Comparison of ENCODE assay signal across 8 cellular contexts in the genomic region with DNA sequence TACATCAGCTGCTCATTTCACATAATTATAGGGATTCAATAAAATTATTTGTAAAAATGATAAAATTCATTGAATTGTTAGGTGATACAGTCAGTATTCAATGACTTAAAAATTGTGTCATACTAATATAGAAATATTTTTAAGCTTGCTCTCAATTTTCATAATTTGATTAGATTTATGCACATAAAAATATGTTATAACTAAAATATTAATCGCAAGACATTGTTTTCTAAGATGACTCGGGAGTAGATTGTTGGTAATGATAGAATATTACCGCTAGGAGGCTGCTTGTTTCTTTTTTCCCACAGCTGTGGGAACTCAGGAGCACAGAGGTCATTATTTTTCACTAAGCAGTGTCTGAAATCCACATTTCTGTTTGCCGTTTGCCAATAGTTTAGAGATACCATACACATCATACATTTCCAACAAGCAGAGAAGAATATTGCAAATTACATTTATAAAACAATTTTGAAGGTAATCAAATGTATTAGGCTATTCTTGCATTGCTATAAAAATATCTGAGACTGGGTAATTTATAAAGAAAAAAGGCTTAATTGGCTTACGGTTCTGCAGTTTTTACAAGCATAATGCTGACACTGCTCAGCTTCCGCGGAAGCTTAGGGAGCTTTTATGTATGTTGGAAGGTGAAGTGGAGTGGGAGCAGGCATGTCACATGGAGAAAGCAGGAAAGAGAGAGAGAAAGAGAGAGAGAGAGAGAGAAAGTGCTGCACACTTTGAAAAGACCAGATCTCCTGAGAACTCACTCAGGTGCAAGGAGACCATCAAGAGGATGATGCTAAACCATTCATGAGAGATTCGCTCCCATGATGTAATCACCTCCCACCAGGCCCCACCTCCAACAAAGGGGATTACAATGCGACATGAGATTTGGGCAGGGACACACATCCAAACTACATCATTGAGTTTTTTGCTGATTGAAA. TPM values are rescaled to one million over a fixed set of nuclear protein-coding genes. Genes with fewer than 3 reads are reported as not detected.
DNase-seq lines count a peak whose midpoint lies in the region; FAIRE-seq and TF ChIP-seq lines count a peak whose summit lies in the region.

No MANE protein-coding gene starts in this region.

- TF ChIP-seq EP300 in H1 (IDR thresholded peaks at IDR 0.05; ENCODE audit: borderline replicate concordance in 1 of 2, low read depth in 2 of 2, low read length in 2 of 2), result no peak

- H3K4me2 ChIP-seq in H1 (ENCODE audit: insufficient read depth in 1 of 2, low read depth in 2 of 2, low read length in 2 of 2) (no peak overlapping the region), skeletal muscle satellite cell (ENCODE audit: low read length) (peak overlapping the region; percentile 72)

- intact Hi-C loops in posterior cingulate gyrus (cut with DNase I), result loop anchor here (2.0 kb wide), 1 partner anchor 389 kb away; no protein-coding TSS in a partner anchor

- no peaks in the 10 kb centered on the region for H4K20me1 ChIP-seq in H1 (replicated peaks in 1 of 2; ENCODE audit: control insufficient read depth in 1 of 2, insufficient read depth in 2 of 2, low read length in 2 of 2)

- H4K91ac ChIP-seq in H1 (replicated peaks; ENCODE audit: insufficient read length, low read length), result no peak overlapping the region

- H3K9me3 ChIP-seq in H1 (ENCODE audit: insufficient read depth in 2 of 2, low read depth in 1 of 2, low read length in 1 of 2), result no peaks in the 10 kb centered on the region
- H3K9me3 ChIP-seq in skeletal muscle satellite cell (replicated peaks; ENCODE audit: low read length), result no peaks in the 10 kb centered on the region

- no peaks in the 10 kb centered on the region for H3K79me1 ChIP-seq in H1 (ENCODE audit: low read depth, low read length)

- no peak for TF ChIP-seq POLR2A in H1 (IDR thresholded peaks at IDR 0.05; ENCODE audit: control extremely low read depth in 1 of 2, low read depth in 2 of 2, low read length in 2 of 2)

- H3K4me1 ChIP-seq in H1 (replicated peaks in 1 of 4; ENCODE audit: control insufficient read depth in 3 of 4, insufficient read depth in 4 of 4, low read length in 3 of 4) (peaks cover 0 to 4% (median 0%) of the 10 kb centered on the region in 4 experiments; a peak in 1 of 7 replicates), skeletal muscle satellite cell (ENCODE audit: control insufficient read depth, insufficient read depth, low read length) (no peaks in the 10 kb centered on the region)

- CTCF ChIA-PET in H1 (lab: Charles Lee; ENCODE audit: partially characterized antibody), result interaction anchor here (0.6 to 15.3 kb wide), 50 partner anchors 9 to 401 kb away, joined by 3 to 278 read pairs (median 5); a partner anchor contains a TSS

- H3K9ac ChIP-seq in H1 (replicated peaks in 1 of 4; ENCODE audit: extremely low read depth in 1 of 4, low read depth in 3 of 4, low read length in 3 of 4), result no peak overlapping the region
- H3K9ac ChIP-seq in skeletal muscle satellite cell (ENCODE audit: low read depth, low read length), result peak overlapping the region; percentile 19

- no peak overlapping the region for H4K8ac ChIP-seq in H1 (ENCODE audit: extremely low read depth, insufficient read depth, low read length)

- no peaks in the 10 kb centered on the region for H3K36me3 ChIP-seq in H1 (ENCODE audit: control insufficient read depth in 2 of 4, insufficient read depth in 4 of 4, low read length in 3 of 4)
- no peaks in the 10 kb centered on the region for H3K36me3 ChIP-seq in skeletal muscle satellite cell (ENCODE audit: insufficient read depth, low read length)
- H3K36me3 ChIP-seq in H7 (replicated peaks; ENCODE audit: control insufficient read depth, insufficient read depth, low read length), result no peaks in the 10 kb centered on the region

- H3K14ac ChIP-seq in H1 (ENCODE audit: insufficient read length), result no peak overlapping the region

- H2BK15ac ChIP-seq in H1 (ENCODE audit: low read length), result no peak overlapping the region

- TF ChIP-seq RAD21 in H1 (IDR thresholded peaks at IDR 0.05 in 1 of 2, conservative IDR thresholded peaks at IDR 0.05 in 1 of 2; ENCODE audit: low read depth in 2 of 2, low read length in 2 of 2), result peak; percentile 29 to 35

- H3K4me3 ChIP-seq in H1 (ENCODE audit: extremely low read depth in 1 of 4, insufficient read depth in 2 of 4, low read depth in 3 of 4, low read length in 4 of 4), result no peak overlapping the region
- H3K4me3 ChIP-seq in skeletal muscle satellite cell (ENCODE audit: low read length), result no peak overlapping the region
- H3K4me3 ChIP-seq in H7 (ENCODE audit: insufficient read depth, low read depth, low read length), result no peak overlapping the region

- H3K79me2 ChIP-seq in H1 (ENCODE audit: control insufficient read depth in 1 of 2, insufficient read depth in 2 of 2, low read length in 2 of 2), result no peaks in the 10 kb centered on the region

- no peak overlapping the region for H3K18ac ChIP-seq in H1 (ENCODE audit: extremely low read depth, low read length)

- H3K27ac ChIP-seq in H1 (ENCODE audit: low read depth, low read length), result no peak overlapping the region

- H3K56ac ChIP-seq in H1 (replicated peaks; ENCODE audit: insufficient read length, low read depth, low read length), result no peak overlapping the region

- peak; percentile 54 for DNase-seq in DMS53 treated with DMSO at 0.1 percent for 48 hours (lab: John Stamatoyannopoulos, UW; ENCODE audit: unreplicated experiment)
- DNase-seq in Kasumi-1 (lab: John Stamatoyannopoulos, UW), result peak; percentile 51 to 62
- peak; percentile 33 for DNase-seq in T-helper 9 cell
- no peak for DNase-seq in H1 (ENCODE audit: low read depth in 1 of 2, low spot score in 2 of 2)
- no peak for DNase-seq in Ammon's horn (ENCODE audit: low spot score)
- DNase-seq in H7, result no peak
- no peak for DNase-seq in posterior cingulate gyrus

- no peak overlapping the region for H3K4ac ChIP-seq in H1 (replicated peaks; ENCODE audit: insufficient read length, low read depth, low read length)

- TF ChIP-seq CTCF in H1 (IDR thresholded peaks at IDR 0.05; ENCODE audit: control extremely low read depth in 1 of 3, insufficient read depth in 1 of 3, low read depth in 1 of 3, low read length in 3 of 3), result peak in 2 of 3 experiments; percentile 26 to 38; a peak in 2 of 4 replicates

- H2AFZ ChIP-seq in H1 (ENCODE audit: low read length), result no peak overlapping the region

- no peak overlapping the region for H3K23ac ChIP-seq in H1 (ENCODE audit: insufficient read length)

- H3K27me3 ChIP-seq in H1 (replicated peaks in 1 of 4; ENCODE audit: control insufficient read depth in 3 of 4, extremely low read depth in 1 of 4, insufficient read depth in 3 of 4, low read length in 3 of 4) (no peaks in the 10 kb centered on the region), skeletal muscle satellite cell (ENCODE audit: control insufficient read depth, insufficient read depth, low read length) (no peaks in the 10 kb centered on the region), H7 (ENCODE audit: control insufficient read depth, insufficient read depth, low read length) (no peaks in the 10 kb centered on the region)

- no peak overlapping the region for H2BK120ac ChIP-seq in H1 (replicated peaks; ENCODE audit: low read depth, low read length)

- no peak for FAIRE-seq in H1 (lab: Jason Lieb, UNC)

- H3K23me2 ChIP-seq in H1 (ENCODE audit: low read depth, low read length), result no peaks in the 10 kb centered on the region

- WGBS in H1 (ENCODE audit: extremely low coverage in 1 of 2, insufficient coverage in 1 of 2, insufficient read length in 1 of 2, insufficient replicate concordance in 2 of 2, low coverage in 1 of 2, low lambda C conversion rate in 2 of 2, missing lambda C conversion rate in 1 of 2), 2 experiments, result 73% methylated on average over 9 of the region's 9 CpGs; no CpG with 5 or more reads in 1 of the 2 experiments

- POLR2A ChIA-PET in H1 (lab: Charles Lee; ENCODE audit: partially characterized antibody), result interaction anchor here (1.5 kb wide), 1 partner anchor 155 kb away, joined by 7 read pairs; no protein-coding TSS in a partner anchor

- no peak overlapping the region for H2BK5ac ChIP-seq in H1 (ENCODE audit: low read depth, low read length)

- H2BK20ac ChIP-seq in H1 (ENCODE audit: low read length), result no peak overlapping the region

- no peak overlapping the region for H2AK5ac ChIP-seq in H1 (ENCODE audit: low read depth, low read length)

- no peak overlapping the region for H2BK12ac ChIP-seq in H1 (ENCODE audit: low read depth, low read length)

- no peak overlapping the region for H4K5ac ChIP-seq in H1 (ENCODE audit: insufficient read length, low read depth, low read length)

TF ChIP-seq in H1, 55 proteins besides CTCF, POLR2A, EP300 and RAD21 (continues in another document):
- TF ChIP-seq SP4 (IDR thresholded peaks at IDR 0.05; ENCODE audit: low read length) (no peak), SIRT6 (IDR thresholded peaks at IDR 0.05; ENCODE audit: low read length) (no peak), POU5F1 (IDR thresholded peaks at IDR 0.05; ENCODE audit: low read depth, low read length) (no peak), TAF1 (IDR thresholded peaks at IDR 0.05; ENCODE audit: low read depth, low read length) (no peak), JUN (IDR thresholded peaks at IDR 0.05; ENCODE audit: low read depth, low read length) (no peak), GABPA (IDR thresholded peaks at IDR 0.05; ENCODE audit: borderline replicate concordance, insufficient read depth, low read length) (no peak)

RNA-seq across cellular contexts. Expression of a gene that starts 9.2 kb away (rescaled TPM):
- not detected in 2 replicates for total RNA-seq in H1 (2021; fragmentation: NEBNext Ultra II Directional; extraction: Animal tissue kit (Norgen Biotek cat#: 25700))
- polyA plus RNA-seq in H1 (2011; rRNA removed), result not detected in 2 replicates
- not detected for polyA plus RNA-seq in H1 (2011; cell fraction: cytosol; rRNA removed)
- not detected for polyA plus RNA-seq in H1 (2011; cell fraction: nucleus; rRNA removed)
- polyA plus RNA-seq in H1 (2012, experiment 1 of 2), result not detected in 4 replicates
- not detected for polyA plus RNA-seq in H1 (2012, experiment 2 of 2)
- polyA plus RNA-seq in H1 (2013, experiment 1 of 2), result not detected
- not detected for polyA plus RNA-seq in H1 (2013, experiment 2 of 2)
- polyA minus RNA-seq in H1 (2011; rRNA and poly(A)+ RNA removed), result not detected in 2 replicates
- not detected for polyA minus RNA-seq in H1 (2011; cell fraction: cytosol; rRNA and poly(A)+ RNA removed)
- polyA minus RNA-seq in H1 (2011; cell fraction: nucleus; rRNA and poly(A)+ RNA removed), result not detected
- total RNA-seq in skeletal muscle satellite cell (2012; rRNA removed), result not detected in 2 replicates
- total RNA-seq in H7 (2014; rRNA removed; shearing (Covaris generic)), result not detected in 2 replicates

RNA-seq across cellular contexts. Expression of a gene that starts 18.6 kb away (rescaled TPM):
- total RNA-seq in H1 (2021; fragmentation: NEBNext Ultra II Directional; extraction: Animal tissue kit (Norgen Biotek cat#: 25700)), result not detected in 2 replicates
- polyA plus RNA-seq in H1 (2011; rRNA removed), result not detected in 2 replicates
- polyA plus RNA-seq in H1 (2011; cell fraction: cytosol; rRNA removed), result not detected
- polyA plus RNA-seq in H1 (2011; cell fraction: nucleus; rRNA removed), result not detected
- polyA plus RNA-seq in H1 (2012, experiment 1 of 2), result not detected in 4 replicates
- not detected for polyA plus RNA-seq in H1 (2012, experiment 2 of 2)
- not detected for polyA plus RNA-seq in H1 (2013, experiment 1 of 2)
- polyA plus RNA-seq in H1 (2013, experiment 2 of 2), result not detected
- polyA minus RNA-seq in H1 (2011; rRNA and poly(A)+ RNA removed), result not detected in 2 replicates
- polyA minus RNA-seq in H1 (2011; cell fraction: cytosol; rRNA and poly(A)+ RNA removed), result not detected
- not detected for polyA minus RNA-seq in H1 (2011; cell fraction: nucleus; rRNA and poly(A)+ RNA removed)
- not detected in 2 replicates for total RNA-seq in skeletal muscle satellite cell (2012; rRNA removed)
- total RNA-seq in H7 (2014; rRNA removed; shearing (Covaris generic)), result not detected in 2 replicates

Comparison
In these comparisons a context has a peak if more than half of its experiments do, and no peak if none do; other contexts are left out.
1. DNase-seq: peak in DMS53 treated with DMSO at 0.1 percent for 48 hours (single experiment), Kasumi-1 (2 of 2) and T-helper 9 cell (single experiment); none in H1 (0 of 2), Ammon's horn (single experiment), H7 (single experiment) and posterior cingulate gyrus (0 of 10).